1 cellular context compared by ENCODE assay signal in genomic region chr2:8623958-8624591, GRCh38.
A peak's percentile ranks its signal among the peaks of the same experiment; 100 is the strongest.
TF ChIP-seq lines count a peak whose summit lies in the region.

No MANE protein-coding gene starts in this region.

TF ChIP-seq in HepG2, 621 proteins besides CTCF, POLR2A, EP300 and RAD21 (continued from another document):
- TF ChIP-seq MTERF4 (CRISPR knock-in tag; IDR thresholded peaks at IDR 0.05) = 0 out of 2 replicates have a peak, but pooled peaks have one; percentile 28
